Comparison of ENCODE assay signal across 37 cellular contexts in the genomic region with DNA sequence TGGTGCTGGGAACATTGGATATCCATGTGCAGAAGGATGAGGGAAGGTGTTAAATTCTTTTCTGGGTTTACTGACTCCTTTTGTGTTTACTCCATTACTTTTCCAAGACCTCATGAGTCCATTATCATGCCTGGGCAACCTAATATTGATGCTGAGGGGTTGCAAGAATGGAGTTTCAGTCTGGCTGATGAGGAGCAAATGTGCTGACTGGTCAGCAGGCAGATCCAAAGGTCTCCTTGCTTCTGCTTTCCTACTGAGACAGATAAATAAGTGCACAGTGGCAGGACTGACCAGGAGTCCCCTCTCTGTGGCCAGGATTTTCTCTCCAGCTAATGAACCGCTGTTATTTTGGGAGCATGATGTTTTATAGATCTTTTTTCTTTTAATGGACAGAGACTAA. TPM values are rescaled to one million over a fixed set of nuclear protein-coding genes. Genes with fewer than 3 reads are reported as not detected.
DNase-seq lines count a peak whose midpoint lies in the region; ATAC-seq, FAIRE-seq and TF ChIP-seq lines count a peak whose summit lies in the region.
"Had no signal": no experiment of that assay in that cellular context is flagged by ENCODE, and none has a peak within 500 bp of the region (broad histone marks: within the 10 kb centered on the region; RNA-seq: fewer than 3 reads in every experiment).

No MANE protein-coding gene starts in this region.

- FAIRE-seq in HepG2 (lab: Jason Lieb, UNC), result no peak
- no peak for FAIRE-seq in K562 (lab: Jason Lieb, UNC)
- FAIRE-seq: A204.1, A549, D721Med had no signal

- peak overlapping the region; percentile 9 for H3K27ac Mint-ChIP-seq in activated naive CD8-positive, alpha-beta T cell
- H3K27ac Mint-ChIP-seq in activated naive CD8-positive, alpha-beta T cell treated with anti-CD3 and anti-CD28 coated beads for 36 hours, result no peak overlapping the region
- H3K27ac Mint-ChIP-seq: B cell; CD14-positive monocyte; CD4-positive, alpha-beta T cell; CD8-positive, alpha-beta T cell had no signal

- no peaks in the 10 kb centered on the region for H3K9me3 ChIP-seq in HepG2 (ENCODE audit: low read length)
- H3K9me3 ChIP-seq in right lobe of liver, result no peaks in the 10 kb centered on the region
- H3K9me3 ChIP-seq in K562 (replicated peaks; ENCODE audit: control insufficient read depth, insufficient read depth, low read depth, low read length), result no peaks in the 10 kb centered on the region
- H3K9me3 ChIP-seq in neutrophil, result no peaks in the 10 kb centered on the region
- H3K9me3 ChIP-seq in left ventricle myocardium inferior (replicated peaks), result peaks cover 9% of the 10 kb centered on the region
- H3K9me3 ChIP-seq: A549, BE2C, BLaER1 had no signal

- H3K36me3 ChIP-seq in HepG2 (replicated peaks in 1 of 2; ENCODE audit: control insufficient read depth in 1 of 2, insufficient read depth in 2 of 2, low read length in 2 of 2) (no peaks in the 10 kb centered on the region), right lobe of liver (no peaks in the 10 kb centered on the region), K562 (ENCODE audit: control insufficient read depth, insufficient read depth, low read length) (no peaks in the 10 kb centered on the region), neutrophil (no peaks in the 10 kb centered on the region), left ventricle myocardium inferior (no peaks in the 10 kb centered on the region)
- H3K36me3 ChIP-seq: BE2C; BLaER1; BLaER1 treated with 17β-estradiol and CSF1 and Interleukin-3, amounts not matched to agents 10 nM and 100 nM had no signal

- H3K4me3 ChIP-seq in HepG2 (replicated peaks in 1 of 3; ENCODE audit: insufficient read depth in 1 of 3, low read depth in 2 of 3, low read length in 3 of 3) (no peak overlapping the region), right lobe of liver (no peak overlapping the region), K562 (no peak overlapping the region), neutrophil (ENCODE audit: low read depth in 1 of 2, low read length in 1 of 2) (no peak overlapping the region), left ventricle myocardium inferior (no peak overlapping the region)
- H3K4me3 ChIP-seq: A549; BLaER1; BLaER1 treated with 17β-estradiol and CSF1 and Interleukin-3, amounts not matched to agents 10 nM and 100 nM had no signal

- peaks cover 12% of the 10 kb centered on the region for H3K36me3 Mint-ChIP-seq in activated naive CD8-positive, alpha-beta T cell
- H3K36me3 Mint-ChIP-seq in activated naive CD8-positive, alpha-beta T cell treated with anti-CD3 and anti-CD28 coated beads for 36 hours, result peaks cover 25% of the 10 kb centered on the region
- H3K36me3 Mint-ChIP-seq: CD4-positive, alpha-beta memory T cell; CD4-positive, CD25-positive, alpha-beta regulatory T cell; CD8-positive, alpha-beta memory T cell; CD8-positive, alpha-beta T cell had no signal

- TF ChIP-seq POLR2A in HepG2 (IDR thresholded peaks at IDR 0.05; ENCODE audit: insufficient read depth in 1 of 2, low read depth in 2 of 2, low read length in 2 of 2) (no peak), right lobe of liver (IDR thresholded peaks at IDR 0.05) (no peak), K562 (conservative IDR thresholded peaks at IDR 0.05) (no peak)

- peaks cover 32% of the 10 kb centered on the region for H3K4me1 Mint-ChIP-seq in activated naive CD8-positive, alpha-beta T cell (ENCODE audit: low read depth)
- peaks cover 19% of the 10 kb centered on the region for H3K4me1 Mint-ChIP-seq in activated naive CD8-positive, alpha-beta T cell treated with anti-CD3 and anti-CD28 coated beads for 36 hours

- H3K4me2 ChIP-seq in HepG2 (ENCODE audit: low read depth, low read length), result no peak overlapping the region
- H3K4me2 ChIP-seq in K562 (ENCODE audit: insufficient read depth, low read length), result no peak overlapping the region
- H3K4me2 ChIP-seq: A549; BLaER1; BLaER1 treated with 17β-estradiol and CSF1 and Interleukin-3, amounts not matched to agents 10 nM and 100 nM had no signal

- in situ Hi-C loops in HepG2 (cut with HindIII; ENCODE audit: extremely low pct_ligation_motif_present, low pct_unique_long_range_greater_than_20kb), result no loop called here
- in situ Hi-C loops in K562 (cut with MboI), result no loop called here

- no peaks in the 10 kb centered on the region for H3K27me3 Mint-ChIP-seq in activated naive CD8-positive, alpha-beta T cell
- H3K27me3 Mint-ChIP-seq in activated naive CD8-positive, alpha-beta T cell treated with anti-CD3 and anti-CD28 coated beads for 36 hours, result no peaks in the 10 kb centered on the region
- H3K27me3 Mint-ChIP-seq: B cell; CD4-positive, alpha-beta memory T cell; CD4-positive, alpha-beta T cell; CD4-positive, CD25-positive, alpha-beta regulatory T cell; CD8-positive, alpha-beta memory T cell had no signal

- no peaks in the 10 kb centered on the region for H4K20me1 ChIP-seq in HepG2 (ENCODE audit: insufficient read depth, low read length)
- H4K20me1 ChIP-seq in K562 (replicated peaks; ENCODE audit: control insufficient read depth, insufficient read depth, low read length), result no peaks in the 10 kb centered on the region
- H4K20me1 ChIP-seq: BLaER1; BLaER1 treated with 17β-estradiol and CSF1 and Interleukin-3, amounts not matched to agents 10 nM and 100 nM had no signal

- H3K4me1 ChIP-seq in HepG2 (ENCODE audit: insufficient read depth, low read length) (no peaks in the 10 kb centered on the region), right lobe of liver (no peaks in the 10 kb centered on the region), K562 (replicated peaks in 1 of 2; ENCODE audit: control insufficient read depth in 2 of 2, insufficient read depth in 2 of 2, low read length in 2 of 2) (no peaks in the 10 kb centered on the region), neutrophil (ENCODE audit: control insufficient read depth in 1 of 2, insufficient read depth in 1 of 2, low read depth in 1 of 2, low read length in 1 of 2) (no peaks in the 10 kb centered on the region), left ventricle myocardium inferior (no peaks in the 10 kb centered on the region)
- H3K4me1 ChIP-seq: A549; BE2C; BLaER1; BLaER1 treated with 17β-estradiol and CSF1 and Interleukin-3, amounts not matched to agents 10 nM and 100 nM; Caco-2 had no signal

- H3K27ac ChIP-seq in HepG2 (ENCODE audit: extremely low read length, insufficient read depth, low read length) (no peak overlapping the region), right lobe of liver (no peak overlapping the region), K562 (ENCODE audit: extremely low read depth, low read depth, low read length) (no peak overlapping the region), neutrophil (peak overlapping the region; percentile 14), left ventricle myocardium inferior (replicated peaks) (no peak overlapping the region)
- H3K27ac ChIP-seq: 22Rv1; A549; BLaER1; BLaER1 treated with 17β-estradiol and CSF1 and Interleukin-3, amounts not matched to agents 10 nM and 100 nM; C4-2B had no signal

- TF ChIP-seq EP300 in HepG2 (IDR thresholded peaks at IDR 0.05; ENCODE audit: low read depth in 2 of 2, low read length in 2 of 2) (no peak), HepG2 (CRISPR knock-in tag; IDR thresholded peaks at IDR 0.05; ENCODE audit: borderline replicate concordance) (no peak), K562 (IDR thresholded peaks at IDR 0.05; ENCODE audit: low read length) (no peak)

- 0% methylated on average over 1 of the region's 1 CpG for WGBS in HepG2 (ENCODE audit: low lambda C conversion rate)
- 100% methylated on average over 1 of the region's 1 CpG for WGBS in right lobe of liver (ENCODE audit: insufficient coverage, low coverage, low lambda C conversion rate, missing lambda C conversion rate)
- 0% methylated on average over 1 of the region's 1 CpG for WGBS in K562 (ENCODE audit: insufficient coverage, low coverage, missing lambda C conversion rate)

- H2AFZ ChIP-seq in HepG2 (ENCODE audit: low read length) (no peak overlapping the region), K562 (ENCODE audit: low read depth, low read length) (no peak overlapping the region)

- CTCF ChIA-PET in HepG2 (lab: Yijun Ruan, JAX; ENCODE audit: low intra/inter-chr PET ratio, low total read pairs), result no interaction called here
- CTCF ChIA-PET in K562 (lab: Yijun Ruan, JAX; ENCODE audit: low intra/inter-chr PET ratio), result no interaction called here

- intact Hi-C loops in HepG2 (cut with micrococcal nuclease; ENCODE audit: unreplicated experiment) (no loop called here), right lobe of liver (cut with DNase I) (no loop called here), K562 (cut with micrococcal nuclease) (no loop called here), left ventricle myocardium inferior (cut with micrococcal nuclease) (no loop called here)

- no peaks in the 10 kb centered on the region for H3K9me1 ChIP-seq in K562 (ENCODE audit: control insufficient read depth, insufficient read depth, low read length)

- TF ChIP-seq RAD21 in HepG2 (CRISPR knock-in tag; IDR thresholded peaks at IDR 0.05) (no peak), K562 (CRISPR knock-in tag; conservative IDR thresholded peaks at IDR 0.05 in 1 of 2, IDR thresholded peaks at IDR 0.05 in 1 of 2) (no peak)

- DNase-seq in activated naive CD8-positive, alpha-beta T cell treated with anti-CD3 and anti-CD28 coated beads for 36 hours, result no peak
- DNase-seq in HepG2 (ENCODE audit: low spot score), result no peak
- DNase-seq in right lobe of liver, result no peak
- no peak for DNase-seq in K562 (ENCODE audit: extremely low read depth in 1 of 4, low spot score in 3 of 4)
- DNase-seq in SW480 (ENCODE audit: low spot score), result no peak
- no peak for DNase-seq in left ventricle myocardium inferior
- DNase-seq: 8988T; ACHN; AML-193; BE2C; C1 segment of cervical spinal cord; Caco-2; Calu3; CD4-positive, alpha-beta memory T cell; CD4-positive, alpha-beta T cell; CD4-positive, CD25-positive, alpha-beta regulatory T cell; CD8-positive, alpha-beta memory T cell; CD8-positive, alpha-beta T cell; COR-L47; DMS 273 treated with DMSO at 0.1 percent for 48 hours; DMS153; DMS53; DMS79; DMS79 treated with DMSO at 0.1 percent for 48 hours; DND-41; EL had no signal

- H3K9ac ChIP-seq in HepG2 (ENCODE audit: insufficient read depth, low read depth, low read length) (no peak overlapping the region), K562 (ENCODE audit: insufficient read depth in 1 of 2, low read depth in 2 of 2, low read length in 2 of 2) (no peak overlapping the region)
- H3K9ac ChIP-seq: BLaER1; BLaER1 treated with 17β-estradiol and CSF1 and Interleukin-3, amounts not matched to agents 10 nM and 100 nM had no signal

- TF ChIP-seq CTCF in HepG2 (CRISPR knock-in tag; IDR thresholded peaks at IDR 0.05) (no peak), right lobe of liver (IDR thresholded peaks at IDR 0.05) (no peak), K562 (IDR thresholded peaks at IDR 0.05 in 2 of 3, conservative IDR thresholded peaks at IDR 0.05 in 1 of 3; ENCODE audit: insufficient read depth in 2 of 3, low read depth in 1 of 3, low read length in 3 of 3) (no peak), neutrophil (IDR thresholded peaks at IDR 0.05) (no peak), left ventricle myocardium inferior (IDR thresholded peaks at IDR 0.05; ENCODE audit: borderline replicate concordance) (no peak)

- POLR2A ChIA-PET in HepG2 (lab: Yijun Ruan, JAX) (no interaction called here), K562 (lab: Yijun Ruan, JAX) (no interaction called here)

- no TSS peak for BruUV-seq in HepG2 (replicated peaks; lab: Mats Ljungman, UMichigan)
- no TSS peak for BruUV-seq in K562 (replicated peaks; lab: Mats Ljungman, UMichigan)

- H3K9me3 Mint-ChIP-seq in activated naive CD8-positive, alpha-beta T cell (ENCODE audit: low read depth), result peaks cover 4% of the 10 kb centered on the region
- peaks cover 3% of the 10 kb centered on the region for H3K9me3 Mint-ChIP-seq in activated naive CD8-positive, alpha-beta T cell treated with anti-CD3 and anti-CD28 coated beads for 36 hours
- H3K9me3 Mint-ChIP-seq: CD4-positive, alpha-beta T cell; CD8-positive, alpha-beta memory T cell; CD8-positive, alpha-beta T cell had no signal

- H3K27me3 ChIP-seq in HepG2 (ENCODE audit: control insufficient read depth in 1 of 2, insufficient read depth in 2 of 2, low read length in 2 of 2), result peaks cover 0 to 8% of the 10 kb centered on the region in 2 experiments; a peak in 1 of 5 replicates
- H3K27me3 ChIP-seq in right lobe of liver, result no peaks in the 10 kb centered on the region
- peaks cover 0 to 6% of the 10 kb centered on the region in 2 experiments; a peak in 3 of 5 replicates for H3K27me3 ChIP-seq in K562 (ENCODE audit: control insufficient read depth in 2 of 2, insufficient read depth in 2 of 2, low read length in 2 of 2)
- H3K27me3 ChIP-seq in neutrophil, result no peaks in the 10 kb centered on the region
- H3K27me3 ChIP-seq in left ventricle myocardium inferior (ENCODE audit: low read depth), result no peaks in the 10 kb centered on the region
- H3K27me3 ChIP-seq: BE2C; BLaER1; BLaER1 treated with 17β-estradiol and CSF1 and Interleukin-3, amounts not matched to agents 10 nM and 100 nM had no signal

- ATAC-seq in HepG2, result no peak
- ATAC-seq in right lobe of liver, result no peak
- ATAC-seq in K562, result no peak
- ATAC-seq: A549; CD8-positive, alpha-beta T cell had no signal

- no peak overlapping the region for H3K4me3 Mint-ChIP-seq in activated naive CD8-positive, alpha-beta T cell
- H3K4me3 Mint-ChIP-seq in activated naive CD8-positive, alpha-beta T cell treated with anti-CD3 and anti-CD28 coated beads for 36 hours, result no peak overlapping the region
- H3K4me3 Mint-ChIP-seq: B cell; CD14-positive monocyte; CD4-positive, alpha-beta memory T cell; CD4-positive, alpha-beta T cell; CD4-positive, CD25-positive, alpha-beta regulatory T cell; CD8-positive, alpha-beta memory T cell; CD8-positive, alpha-beta T cell had no signal

- no peaks in the 10 kb centered on the region for H3K79me2 ChIP-seq in HepG2 (ENCODE audit: insufficient read depth, low read length)
- no peaks in the 10 kb centered on the region for H3K79me2 ChIP-seq in K562 (ENCODE audit: control insufficient read depth, insufficient read depth, low read length)

RNA-seq across cellular contexts. Expression of a gene that starts 43.6 kb away (rescaled TPM):
- 100 to 1,000 TPM; 384 to 391 TPM for total RNA-seq in activated naive CD8-positive, alpha-beta T cell treated with anti-CD3 and anti-CD28 coated beads for 36 hours
- total RNA-seq in HepG2 (2016; rRNA removed; fragmentation: Illumina TruSeq; extraction: Trizol) (not detected in 2 replicates), right lobe of liver (10 to 100 TPM in 1 of 6 experiments, 1 to 10 TPM in 5; 5.0 to 15.3 (median 7.1) TPM), K562 (2014; rRNA removed) (0.49 and 2.4 TPM in 2 replicates), K562 (2014; rRNA removed; fragmentation: Illumina TruSeq; extraction: Trizol) (2.4 TPM in 2 replicates), K562 (2015; rRNA removed; fragmentation: Illumina TruSeq; extraction: Trizol) (4.9 and 5.8 TPM in 2 replicates), K562 (2021) (3.8 and 4.9 TPM in 2 replicates), left ventricle myocardium inferior (15.0 TPM)
- total RNA-seq in HepG2 (2016; cell fraction: cytosol; rRNA removed; fragmentation: Illumina TruSeq; extraction: Trizol; ENCODE audit: low read depth), result not detected in 2 replicates
- total RNA-seq in HepG2 (2016; cell fraction: insoluble cytoplasmic fraction; rRNA removed; fragmentation: Illumina TruSeq; extraction: Trizol), result not detected in 2 replicates
- not detected in 2 replicates for total RNA-seq in HepG2 (2016; cell fraction: membrane; rRNA removed; fragmentation: Illumina TruSeq; extraction: Trizol)
- total RNA-seq in HepG2 (2016; cell fraction: nucleus; rRNA removed; fragmentation: Illumina TruSeq; extraction: Trizol), result not detected in 2 replicates
- polyA plus RNA-seq in HepG2 (2011; rRNA removed) (0.01 TPM in 1 of 2 replicates, not detected in the other), K562 (2011; rRNA removed) (0.54 and 3.7 TPM in 2 replicates), K562 (2014; fragmentation: Illumina TruSeq; extraction: Trizol) (3.0 and 3.6 TPM in 2 replicates), K562 (2014; fragmentation: Nextera tagmentation; extraction: Ambion mirVana) (under 1 TPM; 0.61 to 0.92 TPM), K562 (2014; rRNA removed) (1.8 and 2.5 TPM in 2 replicates)
- 0.04 TPM in 1 of 2 replicates, not detected in the other for polyA plus RNA-seq in HepG2 (2011; cell fraction: cytosol; rRNA removed)
- polyA plus RNA-seq in HepG2 (2011; cell fraction: nucleus; rRNA removed), result 0.03 TPM in 1 of 2 replicates, not detected in the other
- polyA plus RNA-seq in HepG2 (2012), result not detected in 2 replicates
- not detected in 2 replicates for polyA plus RNA-seq in HepG2 (2016; cell fraction: cytosol; fragmentation: Illumina TruSeq; extraction: Trizol; ENCODE audit: low read depth)
- not detected in 2 replicates for polyA plus RNA-seq in HepG2 (2016; cell fraction: insoluble cytoplasmic fraction; fragmentation: Illumina TruSeq; extraction: Trizol; ENCODE audit: low read depth)
- polyA plus RNA-seq in HepG2 (2016; cell fraction: membrane; fragmentation: Illumina TruSeq; extraction: Trizol; ENCODE audit: low read depth), result not detected in 2 replicates
- polyA plus RNA-seq in HepG2 (2016; cell fraction: nucleus; fragmentation: Illumina TruSeq; extraction: Trizol; ENCODE audit: insufficient read depth, low read depth), result not detected in 2 replicates
- 0.16 TPM in 1 of 2 replicates, not detected in the other for polyA minus RNA-seq in HepG2 (2011; rRNA and poly(A)+ RNA removed; ENCODE audit: low replicate concordance)
- not detected in 2 replicates for polyA minus RNA-seq in HepG2 (2011; cell fraction: cytosol; rRNA and poly(A)+ RNA removed)
- not detected in 2 replicates for polyA minus RNA-seq in HepG2 (2011; cell fraction: nucleus; rRNA and poly(A)+ RNA removed)
- 1.3 and 2.3 TPM in 2 replicates for total RNA-seq in K562 (2011; cell fraction: chromatin; rRNA removed; ENCODE audit: low replicate concordance)
- total RNA-seq in K562 (2011; cell fraction: nucleolus; rRNA removed), result 0.33 and 0.39 TPM in 2 replicates
- 0.95 and 1.4 TPM in 2 replicates for total RNA-seq in K562 (2011; cell fraction: nucleoplasm; rRNA removed)
- polyA plus RNA-seq in K562 (2011; cell fraction: cytosol; rRNA removed), result 0.42 and 2.4 TPM in 2 replicates
- polyA plus RNA-seq in K562 (2011; cell fraction: nucleus; rRNA removed), result 0.75 and 3.5 TPM in 2 replicates
- 6.6 and 14.1 TPM in 2 replicates for polyA plus RNA-seq in K562 (2012)
- 0.32 and 4.6 TPM in 2 replicates for polyA minus RNA-seq in K562 (2011; rRNA and poly(A)+ RNA removed)
- polyA minus RNA-seq in K562 (2011; cell fraction: cytosol; rRNA and poly(A)+ RNA removed), result 0.48 and 2.4 TPM in 2 replicates
- polyA minus RNA-seq in K562 (2011; cell fraction: nucleus; rRNA and poly(A)+ RNA removed), result 0.27 and 5.9 TPM in 2 replicates

Comparison
In these comparisons a context has a peak if more than half of its experiments do, and no peak if none do; other contexts are left out.
1. RNA of a gene that starts 43.6 kb away (total RNA-seq): 384 to 391 TPM in activated naive CD8-positive, alpha-beta T cell treated with anti-CD3 and anti-CD28 coated beads for 36 hours; 15.0 TPM in left ventricle myocardium inferior (single experiment), 5.0 to 15.3 TPM in right lobe of liver, 0.33 to 5.8 TPM in K562 and not detected in HepG2; every median in the first group is over 10 times any median in the second.